Comparison of ENCODE assay signal across 6 cellular contexts in the genomic region with DNA sequence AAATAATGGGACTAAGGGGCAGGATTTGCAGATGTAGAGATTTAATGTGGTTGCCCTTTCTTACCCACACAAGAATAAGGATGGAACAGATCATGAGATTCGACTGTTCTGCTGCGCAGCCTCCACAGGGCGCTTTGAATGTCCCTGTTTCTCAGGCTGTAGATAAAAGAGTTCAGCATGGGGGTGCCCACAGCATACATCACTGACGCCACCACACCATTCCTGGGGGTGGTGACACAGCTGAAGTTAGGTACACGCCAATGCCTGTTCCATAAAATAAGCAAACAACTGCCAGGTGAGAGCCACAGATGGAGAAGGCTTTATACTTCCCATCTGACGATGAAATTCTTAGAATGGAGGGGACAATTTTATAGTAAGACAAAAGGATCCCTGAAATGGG. TPM values are rescaled to one million over a fixed set of nuclear protein-coding genes. Genes with fewer than 3 reads are reported as not detected.
"Had no signal": no experiment of that assay in that cellular context is flagged by ENCODE, and none has a peak within 500 bp of the region (broad histone marks: within the 10 kb centered on the region; RNA-seq: fewer than 3 reads in every experiment).

No MANE protein-coding gene starts in this region.

RNA-seq across cellular contexts. Expression of a gene that starts 24.9 kb away (rescaled TPM):
- total RNA-seq: M059J, PC-3, Right ventricle myocardium superior, SJSA1 had no signal
- polyA plus RNA-seq: K562, SK-N-SH had no signal
